Comparison of ENCODE assay signal across 1 cellular context in genomic region chr12:102438047-102438822, GRCh38.
TF ChIP-seq lines count a peak whose summit lies in the region.

No MANE protein-coding gene starts in this region.

TF ChIP-seq in K562, 482 proteins besides CTCF, POLR2A, EP300 and RAD21 (continued from another document and continues in another):
- TF ChIP-seq, protein P1, sequence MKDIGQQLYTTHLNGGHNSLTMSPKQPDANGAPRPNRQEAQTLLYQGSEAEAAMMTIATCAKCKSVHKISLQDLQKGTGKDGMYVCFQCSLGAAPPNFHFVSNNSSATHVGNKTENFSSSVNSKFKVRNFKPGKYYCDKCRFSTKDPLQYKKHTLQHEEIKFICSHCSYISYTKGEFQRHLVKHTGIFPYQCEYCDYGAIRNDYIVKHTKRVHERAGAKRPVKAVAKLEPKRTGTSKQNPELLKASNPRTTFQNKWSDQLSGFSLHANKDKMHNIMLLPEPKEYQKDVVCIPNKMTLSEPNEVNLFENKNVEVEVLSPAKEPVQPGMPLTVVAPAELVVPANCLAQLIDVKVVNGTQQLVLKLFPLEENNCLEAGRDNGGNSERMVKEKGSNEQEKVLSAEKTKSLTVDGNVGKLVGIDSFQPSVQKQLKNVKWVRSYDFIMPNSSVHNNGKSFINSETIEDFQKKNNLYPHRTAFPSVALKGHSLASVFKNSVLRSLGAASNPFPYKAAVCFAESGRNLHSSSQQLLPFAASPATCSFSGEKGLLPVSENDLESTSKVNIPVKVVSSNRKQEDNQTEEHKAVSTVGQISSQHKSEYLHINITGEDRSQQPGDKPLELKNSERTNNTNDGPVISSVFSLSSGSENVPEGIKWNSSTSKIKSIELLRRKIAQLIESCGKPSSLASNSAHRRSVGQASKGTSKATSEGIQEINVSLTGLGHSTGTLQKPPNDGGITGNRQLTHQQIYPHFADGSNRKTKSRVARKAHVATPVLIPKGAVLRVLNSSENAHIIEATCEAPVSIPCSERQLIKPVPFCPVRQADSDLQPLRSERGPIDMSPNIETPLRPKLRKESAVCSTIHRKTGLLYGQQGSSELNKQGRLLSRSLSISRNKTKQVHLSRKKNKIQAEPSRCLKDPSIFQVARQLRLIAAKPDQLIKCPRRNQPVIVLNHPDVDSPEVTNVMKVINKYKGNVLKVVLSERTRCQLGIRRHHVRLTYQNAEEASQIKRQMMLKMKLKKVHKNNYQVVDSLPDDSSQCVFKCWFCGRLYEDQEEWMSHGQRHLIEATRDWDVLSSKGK (CRISPR knock-in tag; IDR thresholded peaks at IDR 0.05) = no peak
- TF ChIP-seq HMGN3 (IDR thresholded peaks at IDR 0.05; ENCODE audit: borderline replicate concordance, extremely low read depth, insufficient read length, low read depth, low read length) (no peak), TBL1XR1 (IDR thresholded peaks at IDR 0.05; ENCODE audit: low read length in 2 of 2) (no peak), MEF2D (tag; conservative IDR thresholded peaks at IDR 0.05; ENCODE audit: low read depth) (peak; percentile 53; the same call in 1 of the 2 replicates), ZNF766 (CRISPR knock-in tag; conservative IDR thresholded peaks at IDR 0.05) (peak; percentile 69; the same call in 1 of the 2 replicates), DPF2 (IDR thresholded peaks at IDR 0.05) (peak; percentile 34; the same call in 1 of the 2 replicates), DACH1 (IDR thresholded peaks at IDR 0.05; ENCODE audit: partially characterized antibody) (no peak), ZSCAN29 (IDR thresholded peaks at IDR 0.05) (no peak), ZNF239 (CRISPR knock-in tag; IDR thresholded peaks at IDR 0.05) (peak; percentile 5; the same call in 1 of the 2 replicates), RBFOX2 (IDR thresholded peaks at IDR 0.05; ENCODE audit: low read depth, low read length) (no peak), BACH1 (tag; IDR thresholded peaks at IDR 0.05) (peak; percentile 53; the same call in 1 of the 2 replicates), KDM1A (IDR thresholded peaks at IDR 0.05) (no peak), RCOR1 (IDR thresholded peaks at IDR 0.05; ENCODE audit: borderline replicate concordance in 1 of 2, low read depth in 2 of 2, low read length in 2 of 2) (no peak), HNRNPL (IDR thresholded peaks at IDR 0.05; ENCODE audit: low read depth, low read length) (no peak), GATAD2B (IDR thresholded peaks at IDR 0.05; ENCODE audit: borderline replicate concordance) (no peak), HIVEP1 (CRISPR knock-in tag; IDR thresholded peaks at IDR 0.05) (no peak), GTF2F1 (IDR thresholded peaks at IDR 0.05; ENCODE audit: low read depth, low read length) (no peak), RFX7 (CRISPR knock-in tag; IDR thresholded peaks at IDR 0.05) (no peak), DIDO1 (tag; IDR thresholded peaks at IDR 0.05; ENCODE audit: low read depth) (no peak), PRPF4 (IDR thresholded peaks at IDR 0.05; ENCODE audit: insufficient read depth, low read depth, low read length, poor library complexity, severe bottlenecking) (no peak), CC2D1A (IDR thresholded peaks at IDR 0.05) (peak; percentile 86; the same call in 1 of the 2 replicates), POLR3A (IDR thresholded peaks at IDR 0.05; ENCODE audit: borderline replicate concordance, extremely low read depth, insufficient read depth, insufficient read length) (no peak), THAP7 (CRISPR knock-in tag; IDR thresholded peaks at IDR 0.05) (no peak), JUNB (CRISPR knock-in tag; conservative IDR thresholded peaks at IDR 0.05) (no peak), ZNF707 (CRISPR knock-in tag; conservative IDR thresholded peaks at IDR 0.05) (no peak), MTA3 (IDR thresholded peaks at IDR 0.05; ENCODE audit: borderline replicate concordance) (0 out of 2 replicates have a peak, but pooled peaks have one; percentile 31), MEIS2 (IDR thresholded peaks at IDR 0.05; ENCODE audit: partially characterized antibody) (peak; percentile 21)
- TF ChIP-seq, protein P2, sequence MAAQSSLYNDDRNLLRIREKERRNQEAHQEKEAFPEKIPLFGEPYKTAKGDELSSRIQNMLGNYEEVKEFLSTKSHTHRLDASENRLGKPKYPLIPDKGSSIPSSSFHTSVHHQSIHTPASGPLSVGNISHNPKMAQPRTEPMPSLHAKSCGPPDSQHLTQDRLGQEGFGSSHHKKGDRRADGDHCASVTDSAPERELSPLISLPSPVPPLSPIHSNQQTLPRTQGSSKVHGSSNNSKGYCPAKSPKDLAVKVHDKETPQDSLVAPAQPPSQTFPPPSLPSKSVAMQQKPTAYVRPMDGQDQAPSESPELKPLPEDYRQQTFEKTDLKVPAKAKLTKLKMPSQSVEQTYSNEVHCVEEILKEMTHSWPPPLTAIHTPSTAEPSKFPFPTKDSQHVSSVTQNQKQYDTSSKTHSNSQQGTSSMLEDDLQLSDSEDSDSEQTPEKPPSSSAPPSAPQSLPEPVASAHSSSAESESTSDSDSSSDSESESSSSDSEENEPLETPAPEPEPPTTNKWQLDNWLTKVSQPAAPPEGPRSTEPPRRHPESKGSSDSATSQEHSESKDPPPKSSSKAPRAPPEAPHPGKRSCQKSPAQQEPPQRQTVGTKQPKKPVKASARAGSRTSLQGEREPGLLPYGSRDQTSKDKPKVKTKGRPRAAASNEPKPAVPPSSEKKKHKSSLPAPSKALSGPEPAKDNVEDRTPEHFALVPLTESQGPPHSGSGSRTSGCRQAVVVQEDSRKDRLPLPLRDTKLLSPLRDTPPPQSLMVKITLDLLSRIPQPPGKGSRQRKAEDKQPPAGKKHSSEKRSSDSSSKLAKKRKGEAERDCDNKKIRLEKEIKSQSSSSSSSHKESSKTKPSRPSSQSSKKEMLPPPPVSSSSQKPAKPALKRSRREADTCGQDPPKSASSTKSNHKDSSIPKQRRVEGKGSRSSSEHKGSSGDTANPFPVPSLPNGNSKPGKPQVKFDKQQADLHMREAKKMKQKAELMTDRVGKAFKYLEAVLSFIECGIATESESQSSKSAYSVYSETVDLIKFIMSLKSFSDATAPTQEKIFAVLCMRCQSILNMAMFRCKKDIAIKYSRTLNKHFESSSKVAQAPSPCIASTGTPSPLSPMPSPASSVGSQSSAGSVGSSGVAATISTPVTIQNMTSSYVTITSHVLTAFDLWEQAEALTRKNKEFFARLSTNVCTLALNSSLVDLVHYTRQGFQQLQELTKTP (IDR thresholded peaks at IDR 0.05; ENCODE audit: low read depth in 1 of 2, partially characterized antibody in 2 of 2) = peak in 1 of 2 experiments; percentile 64
- TF ChIP-seq, protein P3, sequence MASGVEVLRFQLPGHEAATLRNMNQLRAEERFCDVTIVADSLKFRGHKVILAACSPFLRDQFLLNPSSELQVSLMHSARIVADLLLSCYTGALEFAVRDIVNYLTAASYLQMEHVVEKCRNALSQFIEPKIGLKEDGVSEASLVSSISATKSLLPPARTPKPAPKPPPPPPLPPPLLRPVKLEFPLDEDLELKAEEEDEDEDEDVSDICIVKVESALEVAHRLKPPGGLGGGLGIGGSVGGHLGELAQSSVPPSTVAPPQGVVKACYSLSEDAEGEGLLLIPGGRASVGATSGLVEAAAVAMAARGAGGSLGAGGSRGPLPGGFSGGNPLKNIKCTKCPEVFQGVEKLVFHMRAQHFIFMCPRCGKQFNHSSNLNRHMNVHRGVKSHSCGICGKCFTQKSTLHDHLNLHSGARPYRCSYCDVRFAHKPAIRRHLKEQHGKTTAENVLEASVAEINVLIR (CRISPR knock-in tag; IDR thresholded peaks at IDR 0.05) = no peak
- TF ChIP-seq, protein P4, sequence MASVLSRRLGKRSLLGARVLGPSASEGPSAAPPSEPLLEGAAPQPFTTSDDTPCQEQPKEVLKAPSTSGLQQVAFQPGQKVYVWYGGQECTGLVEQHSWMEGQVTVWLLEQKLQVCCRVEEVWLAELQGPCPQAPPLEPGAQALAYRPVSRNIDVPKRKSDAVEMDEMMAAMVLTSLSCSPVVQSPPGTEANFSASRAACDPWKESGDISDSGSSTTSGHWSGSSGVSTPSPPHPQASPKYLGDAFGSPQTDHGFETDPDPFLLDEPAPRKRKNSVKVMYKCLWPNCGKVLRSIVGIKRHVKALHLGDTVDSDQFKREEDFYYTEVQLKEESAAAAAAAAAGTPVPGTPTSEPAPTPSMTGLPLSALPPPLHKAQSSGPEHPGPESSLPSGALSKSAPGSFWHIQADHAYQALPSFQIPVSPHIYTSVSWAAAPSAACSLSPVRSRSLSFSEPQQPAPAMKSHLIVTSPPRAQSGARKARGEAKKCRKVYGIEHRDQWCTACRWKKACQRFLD (CRISPR knock-in tag; IDR thresholded peaks at IDR 0.05) = peak; percentile 78; the same call in 1 of the 2 replicates
- TF ChIP-seq, protein P5, sequence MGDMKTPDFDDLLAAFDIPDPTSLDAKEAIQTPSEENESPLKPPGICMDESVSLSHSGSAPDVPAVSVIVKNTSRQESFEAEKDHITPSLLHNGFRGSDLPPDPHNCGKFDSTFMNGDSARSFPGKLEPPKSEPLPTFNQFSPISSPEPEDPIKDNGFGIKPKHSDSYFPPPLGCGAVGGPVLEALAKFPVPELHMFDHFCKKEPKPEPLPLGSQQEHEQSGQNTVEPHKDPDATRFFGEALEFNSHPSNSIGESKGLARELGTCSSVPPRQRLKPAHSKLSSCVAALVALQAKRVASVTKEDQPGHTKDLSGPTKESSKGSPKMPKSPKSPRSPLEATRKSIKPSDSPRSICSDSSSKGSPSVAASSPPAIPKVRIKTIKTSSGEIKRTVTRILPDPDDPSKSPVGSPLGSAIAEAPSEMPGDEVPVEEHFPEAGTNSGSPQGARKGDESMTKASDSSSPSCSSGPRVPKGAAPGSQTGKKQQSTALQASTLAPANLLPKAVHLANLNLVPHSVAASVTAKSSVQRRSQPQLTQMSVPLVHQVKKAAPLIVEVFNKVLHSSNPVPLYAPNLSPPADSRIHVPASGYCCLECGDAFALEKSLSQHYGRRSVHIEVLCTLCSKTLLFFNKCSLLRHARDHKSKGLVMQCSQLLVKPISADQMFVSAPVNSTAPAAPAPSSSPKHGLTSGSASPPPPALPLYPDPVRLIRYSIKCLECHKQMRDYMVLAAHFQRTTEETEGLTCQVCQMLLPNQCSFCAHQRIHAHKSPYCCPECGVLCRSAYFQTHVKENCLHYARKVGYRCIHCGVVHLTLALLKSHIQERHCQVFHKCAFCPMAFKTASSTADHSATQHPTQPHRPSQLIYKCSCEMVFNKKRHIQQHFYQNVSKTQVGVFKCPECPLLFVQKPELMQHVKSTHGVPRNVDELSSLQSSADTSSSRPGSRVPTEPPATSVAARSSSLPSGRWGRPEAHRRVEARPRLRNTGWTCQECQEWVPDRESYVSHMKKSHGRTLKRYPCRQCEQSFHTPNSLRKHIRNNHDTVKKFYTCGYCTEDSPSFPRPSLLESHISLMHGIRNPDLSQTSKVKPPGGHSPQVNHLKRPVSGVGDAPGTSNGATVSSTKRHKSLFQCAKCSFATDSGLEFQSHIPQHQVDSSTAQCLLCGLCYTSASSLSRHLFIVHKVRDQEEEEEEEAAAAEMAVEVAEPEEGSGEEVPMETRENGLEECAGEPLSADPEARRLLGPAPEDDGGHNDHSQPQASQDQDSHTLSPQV (IDR thresholded peaks at IDR 0.05) = peak; percentile 89
- TF ChIP-seq, protein P6, sequence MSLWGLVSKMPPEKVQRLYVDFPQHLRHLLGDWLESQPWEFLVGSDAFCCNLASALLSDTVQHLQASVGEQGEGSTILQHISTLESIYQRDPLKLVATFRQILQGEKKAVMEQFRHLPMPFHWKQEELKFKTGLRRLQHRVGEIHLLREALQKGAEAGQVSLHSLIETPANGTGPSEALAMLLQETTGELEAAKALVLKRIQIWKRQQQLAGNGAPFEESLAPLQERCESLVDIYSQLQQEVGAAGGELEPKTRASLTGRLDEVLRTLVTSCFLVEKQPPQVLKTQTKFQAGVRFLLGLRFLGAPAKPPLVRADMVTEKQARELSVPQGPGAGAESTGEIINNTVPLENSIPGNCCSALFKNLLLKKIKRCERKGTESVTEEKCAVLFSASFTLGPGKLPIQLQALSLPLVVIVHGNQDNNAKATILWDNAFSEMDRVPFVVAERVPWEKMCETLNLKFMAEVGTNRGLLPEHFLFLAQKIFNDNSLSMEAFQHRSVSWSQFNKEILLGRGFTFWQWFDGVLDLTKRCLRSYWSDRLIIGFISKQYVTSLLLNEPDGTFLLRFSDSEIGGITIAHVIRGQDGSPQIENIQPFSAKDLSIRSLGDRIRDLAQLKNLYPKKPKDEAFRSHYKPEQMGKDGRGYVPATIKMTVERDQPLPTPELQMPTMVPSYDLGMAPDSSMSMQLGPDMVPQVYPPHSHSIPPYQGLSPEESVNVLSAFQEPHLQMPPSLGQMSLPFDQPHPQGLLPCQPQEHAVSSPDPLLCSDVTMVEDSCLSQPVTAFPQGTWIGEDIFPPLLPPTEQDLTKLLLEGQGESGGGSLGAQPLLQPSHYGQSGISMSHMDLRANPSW (CRISPR knock-in tag; IDR thresholded peaks at IDR 0.05) = no peak
- TF ChIP-seq, protein P7, sequence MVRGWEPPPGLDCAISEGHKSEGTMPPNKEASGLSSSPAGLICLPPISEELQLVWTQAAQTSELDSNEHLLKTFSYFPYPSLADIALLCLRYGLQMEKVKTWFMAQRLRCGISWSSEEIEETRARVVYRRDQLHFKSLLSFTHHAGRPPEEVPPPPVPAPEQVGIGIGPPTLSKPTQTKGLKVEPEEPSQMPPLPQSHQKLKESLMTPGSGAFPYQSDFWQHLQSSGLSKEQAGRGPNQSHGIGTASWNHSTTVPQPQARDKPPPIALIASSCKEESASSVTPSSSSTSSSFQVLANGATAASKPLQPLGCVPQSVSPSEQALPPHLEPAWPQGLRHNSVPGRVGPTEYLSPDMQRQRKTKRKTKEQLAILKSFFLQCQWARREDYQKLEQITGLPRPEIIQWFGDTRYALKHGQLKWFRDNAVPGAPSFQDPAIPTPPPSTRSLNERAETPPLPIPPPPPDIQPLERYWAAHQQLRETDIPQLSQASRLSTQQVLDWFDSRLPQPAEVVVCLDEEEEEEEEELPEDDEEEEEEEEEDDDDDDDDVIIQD (CRISPR knock-in tag; IDR thresholded peaks at IDR 0.05) = no peak
- TF ChIP-seq, protein P8, sequence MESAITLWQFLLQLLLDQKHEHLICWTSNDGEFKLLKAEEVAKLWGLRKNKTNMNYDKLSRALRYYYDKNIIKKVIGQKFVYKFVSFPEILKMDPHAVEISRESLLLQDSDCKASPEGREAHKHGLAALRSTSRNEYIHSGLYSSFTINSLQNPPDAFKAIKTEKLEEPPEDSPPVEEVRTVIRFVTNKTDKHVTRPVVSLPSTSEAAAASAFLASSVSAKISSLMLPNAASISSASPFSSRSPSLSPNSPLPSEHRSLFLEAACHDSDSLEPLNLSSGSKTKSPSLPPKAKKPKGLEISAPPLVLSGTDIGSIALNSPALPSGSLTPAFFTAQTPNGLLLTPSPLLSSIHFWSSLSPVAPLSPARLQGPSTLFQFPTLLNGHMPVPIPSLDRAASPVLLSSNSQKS (CRISPR knock-in tag; IDR thresholded peaks at IDR 0.05) = no peak
